Comparison of ENCODE assay signal across 10 cellular contexts in the genomic region with DNA sequence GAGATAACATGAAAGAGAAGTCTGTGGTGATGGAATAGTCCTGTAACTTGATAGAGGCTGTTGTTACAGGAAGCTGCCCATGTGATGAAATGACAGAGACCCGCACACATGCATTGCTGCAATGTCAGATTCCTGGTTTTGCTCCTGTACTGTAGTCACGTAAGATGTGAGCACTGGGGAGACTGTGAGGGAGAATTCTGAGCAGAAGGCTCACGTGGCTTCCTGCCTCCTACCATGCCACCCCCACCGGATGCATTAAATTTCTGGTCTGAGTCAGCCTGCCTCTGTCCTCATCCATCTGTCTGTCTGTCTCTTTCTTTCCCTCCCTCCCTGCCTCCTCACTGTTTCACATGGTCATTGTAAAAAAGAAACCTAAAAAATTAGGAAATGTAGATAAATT. TPM values are rescaled to one million over a fixed set of nuclear protein-coding genes. Genes with fewer than 3 reads are reported as not detected.
DNase-seq lines count a peak whose midpoint lies in the region; ATAC-seq and TF ChIP-seq lines count a peak whose summit lies in the region.
"Not testable (repeated sequence)": the region's sequence is repeated elsewhere in the genome, so short reads cannot be mapped to it uniquely, and the experiment has no call there.
"Had no signal": no experiment of that assay in that cellular context is flagged by ENCODE, and none has a peak within 500 bp of the region (broad histone marks: within the 10 kb centered on the region; RNA-seq: fewer than 3 reads in every experiment).

No MANE protein-coding gene starts in this region.

- H3K27ac ChIP-seq in Panc1 (ENCODE audit: low read length) = not testable (repeated sequence)

- not testable (repeated sequence) for BruUV-seq in Panc1 (replicated peaks; lab: Mats Ljungman, UMichigan)

- not testable (repeated sequence) for H3K27ac Mint-ChIP-seq in central memory CD8-positive, alpha-beta T cell (ENCODE audit: low read depth); stimulated activated memory B cell treated with anti-CD40 and anti-IgM and Interleukin-4, amounts not matched to agents 10 μg/mL and 1 μg/mL and 100 μg/mL, for 72 hours

- H3K36me3 ChIP-seq in Panc1 (ENCODE audit: control insufficient read depth, insufficient read depth, low read length) = not testable (repeated sequence)

- H3K4me3 ChIP-seq in Panc1 (ENCODE audit: low read depth in 2 of 2, low read length in 2 of 2) = not testable (repeated sequence)

- in situ Hi-C loops in Panc1 (cut with HindIII; ENCODE audit: low pct_unique_long_range_greater_than_20kb, low sequenced_read_pairs) = not testable (repeated sequence)

- ATAC-seq in GM18511 (IDR thresholded peaks at IDR 0.05; ENCODE audit: unreplicated experiment) = peak; percentile 97
- peak; percentile 97 for ATAC-seq in GM19395 (IDR thresholded peaks at IDR 0.05; ENCODE audit: unreplicated experiment)
- peak; percentile 96 for ATAC-seq in GM21717 (IDR thresholded peaks at IDR 0.05; ENCODE audit: unreplicated experiment)
- peak; percentile 98 for ATAC-seq in HG02885 (IDR thresholded peaks at IDR 0.05; ENCODE audit: poor library complexity, unreplicated experiment)
- ATAC-seq in HG03196 (IDR thresholded peaks at IDR 0.05; ENCODE audit: unreplicated experiment) = peak; percentile 93
- peak; percentile 47; the same call in 1 of the 2 replicates for ATAC-seq in Panc1
- peak; percentile 94 for ATAC-seq in central memory CD8-positive, alpha-beta T cell (replicated peaks; ENCODE audit: extremely low read depth, poor library complexity, severe bottlenecking)
- ATAC-seq in stimulated activated memory B cell treated with anti-CD40 and anti-IgM and Interleukin-4, amounts not matched to agents 10 μg/mL and 1 μg/mL and 100 μg/mL, for 72 hours = peak; percentile 88

- H3K27me3 Mint-ChIP-seq in central memory CD8-positive, alpha-beta T cell; stimulated activated memory B cell treated with anti-CD40 and anti-IgM and Interleukin-4, amounts not matched to agents 10 μg/mL and 1 μg/mL and 100 μg/mL, for 72 hours: not testable (repeated sequence)

- H3K36me3 Mint-ChIP-seq in central memory CD8-positive, alpha-beta T cell (ENCODE audit: insufficient read depth); stimulated activated memory B cell treated with anti-CD40 and anti-IgM and Interleukin-4, amounts not matched to agents 10 μg/mL and 1 μg/mL and 100 μg/mL, for 72 hours: not testable (repeated sequence)

- H3K9me3 ChIP-seq in Panc1 (ENCODE audit: control insufficient read depth, insufficient read depth, low read depth, low read length) = not testable (repeated sequence)

- not testable (repeated sequence) for H3K27me3 ChIP-seq in Panc1 (ENCODE audit: control insufficient read depth, insufficient read depth, low read length)

- not testable (repeated sequence) for TF ChIP-seq CTCF in Panc1 (IDR thresholded peaks at IDR 0.05)

- POLR2A ChIA-PET in Panc1 (lab: Charles Lee) = not testable (repeated sequence)

- H3K9me3 Mint-ChIP-seq in central memory CD8-positive, alpha-beta T cell; stimulated activated memory B cell treated with anti-CD40 and anti-IgM and Interleukin-4, amounts not matched to agents 10 μg/mL and 1 μg/mL and 100 μg/mL, for 72 hours: not testable (repeated sequence)

- H3K4me1 ChIP-seq in Panc1 (ENCODE audit: control insufficient read depth, insufficient read depth, low read length) = not testable (repeated sequence)

- CTCF ChIA-PET in Panc1 (lab: Charles Lee) = not testable (repeated sequence)

- intact Hi-C loops in Panc1 (cut with micrococcal nuclease; ENCODE audit: unreplicated experiment) = not testable (repeated sequence)

- H3K4me3 Mint-ChIP-seq in central memory CD8-positive, alpha-beta T cell; stimulated activated memory B cell treated with anti-CD40 and anti-IgM and Interleukin-4, amounts not matched to agents 10 μg/mL and 1 μg/mL and 100 μg/mL, for 72 hours: not testable (repeated sequence)

- DNase-seq in Panc1 (ENCODE audit: low read depth, low spot score); central memory CD8-positive, alpha-beta T cell (ENCODE audit: low spot score in 2 of 2): not testable (repeated sequence)

- H3K4me1 Mint-ChIP-seq in central memory CD8-positive, alpha-beta T cell; stimulated activated memory B cell treated with anti-CD40 and anti-IgM and Interleukin-4, amounts not matched to agents 10 μg/mL and 1 μg/mL and 100 μg/mL, for 72 hours: not testable (repeated sequence)

RNA-seq across cellular contexts. Expression of gene LIMS3, which starts 2.3 kb away (rescaled TPM):
- total RNA-seq in Panc1 (2021; ENCODE audit: unreplicated experiment) = 2.6 TPM
- 4.1 TPM for polyA plus RNA-seq in Panc1 (2012; ENCODE audit: insufficient read length)
- polyA plus RNA-seq: H1, keratinocyte had no signal

Comparison
In these comparisons a context has a peak if more than half of its experiments do, and no peak if none do; other contexts are left out.
1. ATAC-seq: peak in every context shown above with its lines; median percentile 98 in HG02885; 97 in GM18511; 97 in GM19395; 96 in GM21717; 94 in central memory CD8-positive, alpha-beta T cell; 93 in HG03196; 88 in stimulated activated memory B cell treated with anti-CD40 and anti-IgM and Interleukin-4, amounts not matched to agents 10 μg/mL and 1 μg/mL and 100 μg/mL, for 72 hours; 47 in Panc1.